Comparison of ENCODE assay signal across 8 cellular contexts in genomic region chr17:57671546-57672204, GRCh38.
DNase-seq lines count a peak whose midpoint lies in the region; ATAC-seq and TF ChIP-seq lines count a peak whose summit lies in the region.

No MANE protein-coding gene starts in this region.

- DNase-seq in ELF-1 (ENCODE audit: low read depth, low spot score) (peak; percentile 82), NCI-H510A (lab: John Stamatoyannopoulos, UW) (peak; percentile 69), left lung (peak; percentile 73 to 88)
- peak; percentile 79 for DNase-seq in activated CD4-positive, alpha-beta T cell treated with anti-CD3 and anti-CD28 coated beads for 48 hours
- peak; percentile 23 to 39 (median 32) for DNase-seq in stimulated activated CD4-positive, alpha-beta T cell treated with anti-CD3 and anti-CD28 coated beads, TNF-alpha, amount 100 ng/mL, for 1 hour (ENCODE audit: low read depth in 3 of 3, low spot score in 1 of 3)

- intact Hi-C loops in left lung (cut with DNase I): no loop called here

- H3K4me3 ChIP-seq in left lung: no peak overlapping the region

- TF ChIP-seq CTCF in left lung (IDR thresholded peaks at IDR 0.05): peak; percentile 89 to 93

- ATAC-seq in HG02885 (IDR thresholded peaks at IDR 0.05; ENCODE audit: poor library complexity, unreplicated experiment) (peak; percentile 64), left lung (peak; percentile 96), GM18907 (IDR thresholded peaks at IDR 0.05; ENCODE audit: unreplicated experiment) (no peak)

- no peaks in the 10 kb centered on the region for H3K27me3 ChIP-seq in left lung

- peaks cover 0 to 13% of the 10 kb centered on the region in 2 donors for H3K4me1 ChIP-seq in left lung

- H3K9me3 ChIP-seq in left lung: no peaks in the 10 kb centered on the region

- H3K36me3 ChIP-seq in left lung: no peaks in the 10 kb centered on the region

- H3K27ac ChIP-seq in cingulate gyrus (ENCODE audit: low read depth, low read length): peak overlapping the region; percentile 70
- H3K27ac ChIP-seq in left lung: no peak overlapping the region

Comparison
In these comparisons a context has a peak if more than half of its experiments do, and no peak if none do; other contexts are left out.
1. DNase-seq: peak in every context shown above with its lines; median percentile 82 in ELF-1; 80 in left lung; 79 in activated CD4-positive, alpha-beta T cell treated with anti-CD3 and anti-CD28 coated beads for 48 hours; 69 in NCI-H510A; 32 in stimulated activated CD4-positive, alpha-beta T cell treated with anti-CD3 and anti-CD28 coated beads, TNF-alpha, amount 100 ng/mL, for 1 hour.